ENCODE assay signal across 32 cellular contexts in genomic region chr10:7075110-7075509, GRCh38.
"Had no signal": no experiment of that assay in that cellular context is flagged by ENCODE, and none has a peak within 500 bp of the region (broad histone marks: within the 10 kb centered on the region; RNA-seq: fewer than 3 reads in every experiment).

No MANE protein-coding gene starts in this region.

- H3K27me3 ChIP-seq: brain microvascular endothelial cell, colonic mucosa had no signal

- H3K36me3 ChIP-seq: brain microvascular endothelial cell, colonic mucosa, esophagus squamous epithelium, gastroesophageal sphincter, heart right ventricle, WERI-Rb-1 had no signal

- ATAC-seq: activated CD4-positive, alpha-beta T cell treated with anti-CD3 and anti-CD28 coated beads for 36 hours; activated CD4-positive, CD25-positive, alpha-beta regulatory T cell treated with anti-CD3 and anti-CD28 coated beads, Interleukin-2, amount 50 U/mL, for 24 hours; activated CD8-positive, alpha-beta memory T cell treated with anti-CD3 and anti-CD28 coated beads, Interleukin-2, amount 10 ng/mL, durations not matched to agents 7 days and 5 days; activated CD8-positive, alpha-beta T cell treated with anti-CD3 and anti-CD28 coated beads, Interleukin-2, amount 10 ng/mL, durations not matched to agents 7 days and 5 days; gastroesophageal sphincter; T-cell had no signal

- H3K36me3 Mint-ChIP-seq: activated CD4-positive, alpha-beta memory T cell treated with anti-CD3 and anti-CD28 coated beads for 36 hours; activated CD8-positive, alpha-beta memory T cell treated with anti-CD3 and anti-CD28 coated beads, Interleukin-2, amount 10 ng/mL, durations not matched to agents 7 days and 5 days; activated naive CD8-positive, alpha-beta T cell; T-cell had no signal

- H3K27ac ChIP-seq: brain microvascular endothelial cell, colonic mucosa, epithelial cell of prostate, esophagus squamous epithelium, gastroesophageal sphincter, heart right ventricle, WERI-Rb-1 had no signal

- H3K4me3 ChIP-seq: colonic mucosa, esophagus squamous epithelium, gastroesophageal sphincter, heart right ventricle had no signal

- H3K4me1 Mint-ChIP-seq: activated B cell treated with CpG ODN at 0.5 μM for 24 hours; activated CD4-positive, alpha-beta T cell treated with anti-CD3 and anti-CD28 coated beads for 36 hours; T-cell had no signal

- H3K27ac Mint-ChIP-seq: activated B cell treated with CpG ODN at 0.5 μM for 24 hours; activated CD4-positive, alpha-beta memory T cell treated with anti-CD3 and anti-CD28 coated beads for 36 hours; activated CD4-positive, alpha-beta T cell treated with anti-CD3 and anti-CD28 coated beads for 36 hours; activated CD4-positive, alpha-beta T cell treated with anti-CD3 and anti-CD28 coated beads, Interleukin-2, amount 10 ng/mL, durations not matched to agents 24 days and 14 days; activated CD8-positive, alpha-beta memory T cell treated with anti-CD3 and anti-CD28 coated beads, Interleukin-2, amount 10 ng/mL, durations not matched to agents 7 days and 5 days; activated CD8-positive, alpha-beta T cell treated with anti-CD3 and anti-CD28 coated beads, Interleukin-2, amount 10 ng/mL, durations not matched to agents 7 days and 5 days; activated naive CD4-positive, alpha-beta T cell treated with anti-CD3 and anti-CD28 coated beads for 36 hours; activated naive CD8-positive, alpha-beta T cell; activated T-helper 1 cell treated with anti-CD3 and anti-CD28 coated beads, Interleukin-12 subunit alpha, Interleukin-12 subunit beta, Interleukin-2, Interleukin-4 antibody, amounts not matched to agents 30 ng/mL and 10 ng/mL and 1 ng/mL, durations not matched to agents 14 hours and 24 hours and 36 hours; activated T-helper 2 cell treated with anti-CD3 and anti-CD28 coated beads, Interferon-gamma antibody, Interleukin-2, Interleukin-4, amounts not matched to agents 10 μg/mL and 5 μg/mL and 100 μg/mL, durations not matched to agents 14 hours and 24 hours and 36 hours; T-cell; T-helper 1 cell treated with Interleukin-12 subunit alpha and Interleukin-12 subunit beta and Interleukin-4 antibody, amounts not matched to agents 30 μg/mL and 1 μg/mL, for 36 hours had no signal

- H3K9me3 Mint-ChIP-seq: activated B cell treated with CpG ODN at 0.5 μM for 24 hours; activated CD4-positive, alpha-beta memory T cell treated with anti-CD3 and anti-CD28 coated beads for 36 hours; activated CD4-positive, alpha-beta T cell treated with anti-CD3 and anti-CD28 coated beads, Interleukin-2, amount 10 ng/mL, durations not matched to agents 24 days and 14 days; activated naive CD4-positive, alpha-beta T cell treated with anti-CD3 and anti-CD28 coated beads for 36 hours; activated T-helper 1 cell treated with anti-CD3 and anti-CD28 coated beads, Interleukin-12 subunit alpha, Interleukin-12 subunit beta, Interleukin-2, Interleukin-4 antibody, amounts not matched to agents 30 ng/mL and 10 ng/mL and 1 ng/mL, durations not matched to agents 14 hours and 24 hours and 36 hours; activated T-helper 2 cell treated with anti-CD3 and anti-CD28 coated beads, Interferon-gamma antibody, Interleukin-2, Interleukin-4, amounts not matched to agents 10 μg/mL and 5 μg/mL and 100 μg/mL, durations not matched to agents 14 hours and 24 hours and 36 hours; T-cell; T-helper 1 cell treated with Interleukin-12 subunit alpha and Interleukin-12 subunit beta and Interleukin-4 antibody, amounts not matched to agents 30 μg/mL and 1 μg/mL, for 36 hours had no signal

- H3K9me3 ChIP-seq: colonic mucosa, esophagus squamous epithelium, gastroesophageal sphincter had no signal

- H3K4me1 ChIP-seq: colonic mucosa, esophagus squamous epithelium, heart right ventricle had no signal

- DNase-seq: activated B cell treated with CpG ODN at 0.5 μM for 24 hours; activated CD4-positive, alpha-beta memory T cell treated with anti-CD3 and anti-CD28 coated beads for 36 hours; activated CD4-positive, alpha-beta T cell treated with anti-CD3 and anti-CD28 coated beads for 36 hours; activated CD4-positive, alpha-beta T cell treated with anti-CD3 and anti-CD28 coated beads, Interleukin-2, amount 10 ng/mL, durations not matched to agents 24 days and 14 days; activated CD8-positive, alpha-beta memory T cell treated with anti-CD3 and anti-CD28 coated beads, Interleukin-2, amount 10 ng/mL, durations not matched to agents 7 days and 5 days; activated CD8-positive, alpha-beta memory T cell treated with anti-CD3 and anti-CD28 coated beads, Interleukin-2, amount 50 U/mL, for 4 hours; activated CD8-positive, alpha-beta T cell treated with anti-CD3 and anti-CD28 coated beads, Interleukin-2, amount 10 ng/mL, durations not matched to agents 7 days and 5 days; activated effector memory CD4-positive, alpha-beta T cell treated with anti-CD3 and anti-CD28 coated beads, Interleukin-2, amount 50 U/mL, for 16 hours; activated naive CD4-positive, alpha-beta T cell treated with anti-CD3 and anti-CD28 coated beads for 36 hours; activated T-cell treated with anti-CD3 and anti-CD28 coated beads, Interleukin-2, amount 50 U/mL, for 1 hour; activated T-cell treated with anti-CD3 and anti-CD28 coated beads, Interleukin-2, amount 50 U/mL, for 48 hours; amniotic stem cell; anterior cingulate cortex; brain microvascular endothelial cell; caudate nucleus; cerebellar nuclear complex; colonic mucosa; effector CD8-positive, alpha-beta T cell; esophagus squamous epithelium; foreskin melanocyte; heart right ventricle; SW 1271; T-cell; T-helper 9 cell; WERI-Rb-1 had no signal

- H3K4me3 Mint-ChIP-seq: activated B cell treated with CpG ODN at 0.5 μM for 24 hours; activated CD4-positive, alpha-beta memory T cell treated with anti-CD3 and anti-CD28 coated beads for 36 hours; activated CD4-positive, alpha-beta T cell treated with anti-CD3 and anti-CD28 coated beads for 36 hours; activated CD4-positive, alpha-beta T cell treated with anti-CD3 and anti-CD28 coated beads, Interleukin-2, amount 10 ng/mL, durations not matched to agents 24 days and 14 days; activated CD8-positive, alpha-beta memory T cell treated with anti-CD3 and anti-CD28 coated beads, Interleukin-2, amount 10 ng/mL, durations not matched to agents 7 days and 5 days; activated CD8-positive, alpha-beta T cell treated with anti-CD3 and anti-CD28 coated beads, Interleukin-2, amount 10 ng/mL, durations not matched to agents 7 days and 5 days; activated naive CD4-positive, alpha-beta T cell treated with anti-CD3 and anti-CD28 coated beads for 36 hours; activated naive CD8-positive, alpha-beta T cell; activated T-helper 1 cell treated with anti-CD3 and anti-CD28 coated beads, Interleukin-12 subunit alpha, Interleukin-12 subunit beta, Interleukin-2, Interleukin-4 antibody, amounts not matched to agents 30 ng/mL and 10 ng/mL and 1 ng/mL, durations not matched to agents 14 hours and 24 hours and 36 hours; T-cell; T-helper 1 cell treated with Interleukin-12 subunit alpha and Interleukin-12 subunit beta and Interleukin-4 antibody, amounts not matched to agents 30 μg/mL and 1 μg/mL, for 36 hours had no signal
